17 cellular contexts compared by ENCODE assay signal in the genomic region with DNA sequence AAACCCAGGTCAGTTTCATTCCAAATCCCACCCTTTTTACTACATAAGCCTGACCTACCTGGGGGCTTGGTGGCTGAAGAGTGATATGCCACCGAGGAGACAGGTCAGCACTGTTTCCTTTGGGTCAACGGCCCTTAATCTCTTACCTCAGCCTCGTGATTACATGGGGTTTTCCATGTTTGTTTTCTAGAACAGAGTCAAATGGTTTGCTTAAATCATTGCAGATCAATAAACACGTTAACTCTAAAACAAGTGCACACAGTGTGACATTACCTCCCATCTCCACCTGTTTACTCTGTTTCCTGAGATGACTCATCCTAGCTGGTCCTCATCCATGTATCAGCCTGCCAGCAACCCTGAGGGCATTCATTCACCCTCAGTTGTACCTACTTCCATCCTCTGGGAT. TPM values are rescaled to one million over a fixed set of nuclear protein-coding genes. Genes with fewer than 3 reads are reported as not detected.
DNase-seq lines count a peak whose midpoint lies in the region; ATAC-seq and TF ChIP-seq lines count a peak whose summit lies in the region.
"Had no signal": no experiment of that assay in that cellular context is flagged by ENCODE, and none has a peak within 500 bp of the region (broad histone marks: within the 10 kb centered on the region; RNA-seq: fewer than 3 reads in every experiment).

No MANE protein-coding gene starts in this region.

- peak overlapping the region; percentile 90 for H3K27ac ChIP-seq in foreskin keratinocyte
- H3K27ac ChIP-seq: lower lobe of right lung, neural progenitor cell, upper lobe of left lung had no signal

- TF ChIP-seq CTCF in foreskin keratinocyte (conservative IDR thresholded peaks at IDR 0.05), result no peak

- no peaks in the 10 kb centered on the region for H3K36me3 Mint-ChIP-seq in activated naive CD4-positive, alpha-beta T cell treated with anti-CD3 and anti-CD28 coated beads, Interleukin-2, amount 10 ng/mL, durations not matched to agents 7 days and 5 days
- H3K36me3 Mint-ChIP-seq: activated naive CD4-positive, alpha-beta T cell treated with anti-CD3 and anti-CD28 coated beads, Interleukin-2, amount 50 U/mL, for 72 hours; neural progenitor cell had no signal

- no peaks in the 10 kb centered on the region for H3K4me1 Mint-ChIP-seq in activated naive CD4-positive, alpha-beta T cell treated with anti-CD3 and anti-CD28 coated beads, Interleukin-2, amount 10 ng/mL, durations not matched to agents 7 days and 5 days
- H3K4me1 Mint-ChIP-seq: activated CD4-positive, alpha-beta T cell treated with anti-CD3 and anti-CD28 coated beads for 36 hours; neural progenitor cell had no signal

- no peak overlapping the region for H3K4me3 Mint-ChIP-seq in activated naive CD4-positive, alpha-beta T cell treated with anti-CD3 and anti-CD28 coated beads, Interleukin-2, amount 10 ng/mL, durations not matched to agents 7 days and 5 days
- H3K4me3 Mint-ChIP-seq: activated CD4-positive, alpha-beta T cell treated with anti-CD3 and anti-CD28 coated beads for 36 hours; neural progenitor cell had no signal

- no peak overlapping the region for H3K27ac Mint-ChIP-seq in activated naive CD4-positive, alpha-beta T cell treated with anti-CD3 and anti-CD28 coated beads, Interleukin-2, amount 10 ng/mL, durations not matched to agents 7 days and 5 days
- H3K27ac Mint-ChIP-seq: activated CD4-positive, alpha-beta T cell treated with anti-CD3 and anti-CD28 coated beads for 36 hours; activated naive CD4-positive, alpha-beta T cell treated with anti-CD3 and anti-CD28 coated beads, Interleukin-2, amount 50 U/mL, for 72 hours; neural progenitor cell had no signal

- peak; percentile 36 for ATAC-seq in foreskin keratinocyte
- no peak for ATAC-seq in GM19395 (IDR thresholded peaks at IDR 0.05; ENCODE audit: unreplicated experiment)
- ATAC-seq: activated CD4-positive, alpha-beta T cell treated with anti-CD3 and anti-CD28 coated beads for 36 hours; activated naive CD4-positive, alpha-beta T cell treated with anti-CD3 and anti-CD28 coated beads, Interleukin-2, amount 50 U/mL, for 72 hours; lower lobe of right lung had no signal

- peaks cover 12% of the 10 kb centered on the region for H3K4me1 ChIP-seq in foreskin keratinocyte
- H3K4me1 ChIP-seq: lower lobe of right lung, upper lobe of left lung had no signal

- peaks cover 4% of the 10 kb centered on the region for H3K27me3 Mint-ChIP-seq in activated naive CD4-positive, alpha-beta T cell treated with anti-CD3 and anti-CD28 coated beads, Interleukin-2, amount 10 ng/mL, durations not matched to agents 7 days and 5 days
- H3K27me3 Mint-ChIP-seq: activated CD4-positive, alpha-beta T cell treated with anti-CD3 and anti-CD28 coated beads for 36 hours had no signal

- CTCF ChIA-PET in activated naive CD4-positive, alpha-beta T cell treated with anti-CD3 and anti-CD28 coated beads, Interleukin-2, amount 10 ng/mL, durations not matched to agents 7 days and 5 days (lab: Charles Lee), result no interaction called here

- no peaks in the 10 kb centered on the region for H3K9me3 Mint-ChIP-seq in activated naive CD4-positive, alpha-beta T cell treated with anti-CD3 and anti-CD28 coated beads, Interleukin-2, amount 10 ng/mL, durations not matched to agents 7 days and 5 days
- H3K9me3 Mint-ChIP-seq: activated naive CD4-positive, alpha-beta T cell treated with anti-CD3 and anti-CD28 coated beads, Interleukin-2, amount 50 U/mL, for 72 hours had no signal

- DNase-seq in ACHN (peak; percentile 11), ELR (ENCODE audit: low read depth) (peak; percentile 65), NCI-H69 (lab: John Stamatoyannopoulos, UW) (peak; percentile 89), foreskin keratinocyte (peak; percentile 15 to 68), NCI-H524 treated with DMSO at 0.1 percent for 48 hours (lab: John Stamatoyannopoulos, UW) (no peak), retina (no peak)
- DNase-seq in activated naive CD4-positive, alpha-beta T cell treated with anti-CD3 and anti-CD28 coated beads, Interleukin-2, amount 10 ng/mL, durations not matched to agents 7 days and 5 days, result no peak
- DNase-seq: activated CD4-positive, alpha-beta T cell treated with anti-CD3 and anti-CD28 coated beads for 36 hours; AML-193; effector CD4-positive, alpha-beta T cell; H7; lower lobe of right lung; stimulated activated naive CD4-positive, alpha-beta T cell; upper lobe of left lung had no signal

- in situ Hi-C loops in ACHN (cut with HindIII; ENCODE audit: low pct_ligation_motif_present, low pct_unique_long_range_greater_than_20kb, low sequenced_read_pairs), result no loop called here

- no peaks in the 10 kb centered on the region for H3K27me3 ChIP-seq in foreskin keratinocyte
- H3K27me3 ChIP-seq: neural progenitor cell, upper lobe of left lung had no signal

RNA-seq across cellular contexts. Expression of a gene that starts 40.8 kb away (rescaled TPM):
- 16.8 TPM in 2 replicates for total RNA-seq in foreskin keratinocyte
- polyA plus RNA-seq in foreskin keratinocyte, result 4.2 and 5.6 TPM in 2 replicates

Comparison
In these comparisons a context has a peak if more than half of its experiments do, and no peak if none do; other contexts are left out.
1. DNase-seq: peak in ACHN (single experiment), ELR (single experiment), NCI-H69 (single experiment) and foreskin keratinocyte (2 of 2); none in NCI-H524 treated with DMSO at 0.1 percent for 48 hours (single experiment), retina (single experiment) and activated naive CD4-positive, alpha-beta T cell treated with anti-CD3 and anti-CD28 coated beads, Interleukin-2, amount 10 ng/mL, durations not matched to agents 7 days and 5 days (single experiment).